Comparison of ENCODE assay signal across 9 cellular contexts in the genomic region with DNA sequence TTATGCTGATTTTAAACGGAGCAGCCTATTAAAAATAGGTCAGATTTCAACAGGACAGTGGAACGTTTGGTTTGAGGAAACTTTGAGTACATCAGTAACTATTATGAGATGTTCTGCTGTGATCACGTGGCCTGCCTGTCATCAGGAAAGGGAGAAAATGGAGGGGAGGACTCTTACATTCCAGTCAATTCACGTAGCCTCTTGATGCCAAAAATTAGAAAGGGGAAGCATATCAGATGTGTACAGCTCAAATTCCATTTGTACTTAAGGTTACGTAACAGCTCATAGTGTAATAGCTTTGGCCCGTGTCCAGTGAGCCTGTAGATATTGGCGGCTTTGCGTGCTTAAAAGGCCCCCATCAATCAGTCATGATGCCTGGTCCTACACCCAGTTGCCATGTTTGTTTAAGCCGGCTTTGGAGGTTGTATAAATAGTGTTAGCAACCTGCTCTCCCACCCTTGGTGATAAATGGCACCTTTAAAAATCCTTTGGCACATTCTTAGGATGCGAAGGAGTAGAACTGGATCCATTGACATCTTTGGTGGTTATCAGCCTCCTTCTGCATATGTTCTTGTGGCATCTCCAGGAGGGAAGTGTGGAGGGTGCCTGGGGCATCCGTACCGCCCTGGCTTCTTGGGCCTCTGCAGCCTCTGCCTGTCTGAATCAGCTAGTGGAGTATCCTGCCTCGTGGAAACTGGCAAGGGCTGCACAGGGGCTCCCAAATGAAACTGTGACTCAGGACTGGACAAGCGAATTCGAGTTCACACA.
A peak's percentile ranks its signal among the peaks of the same experiment; 100 is the strongest.
DNase-seq lines count a peak whose midpoint lies in the region; ATAC-seq and TF ChIP-seq lines count a peak whose summit lies in the region.
"Had no signal": no experiment of that assay in that cellular context is flagged by ENCODE, and none has a peak within 500 bp of the region (broad histone marks: within the 10 kb centered on the region; RNA-seq: fewer than 3 reads in every experiment).

No MANE protein-coding gene starts in this region.

- H3K4me1 Mint-ChIP-seq in type B pancreatic cell (ENCODE audit: unreplicated experiment) = peaks cover 48% of the 10 kb centered on the region
- H3K4me1 Mint-ChIP-seq: IgD-negative memory B cell had no signal

- H3K9me3 ChIP-seq in right atrium auricular region = no peaks in the 10 kb centered on the region

- no peaks in the 10 kb centered on the region for H3K27me3 Mint-ChIP-seq in type B pancreatic cell

- H3K27ac ChIP-seq in right atrium auricular region = peak overlapping the region; percentile 49

- H3K36me3 Mint-ChIP-seq in type B pancreatic cell = peaks cover 3% of the 10 kb centered on the region
- H3K36me3 Mint-ChIP-seq: IgD-negative memory B cell had no signal

- no peak overlapping the region for H3K4me3 ChIP-seq in right atrium auricular region

- no peaks in the 10 kb centered on the region for H3K9me3 Mint-ChIP-seq in type B pancreatic cell
- H3K9me3 Mint-ChIP-seq: IgD-negative memory B cell had no signal

- H3K27me3 ChIP-seq in right atrium auricular region = no peaks in the 10 kb centered on the region

- TF ChIP-seq CTCF in right atrium auricular region (IDR thresholded peaks at IDR 0.05) (no peak), type B pancreatic cell (conservative IDR thresholded peaks at IDR 0.05) (no peak), GM20000 (IDR thresholded peaks at IDR 0.05; ENCODE audit: extremely low read depth, missing control alignments) (no peak)

- peak overlapping the region; percentile 64 for H3K27ac Mint-ChIP-seq in type B pancreatic cell
- H3K27ac Mint-ChIP-seq: IgD-negative memory B cell had no signal

- no peak for ATAC-seq in HG03521 (IDR thresholded peaks at IDR 0.05; ENCODE audit: unreplicated experiment)

- peaks cover 0 to 19% of the 10 kb centered on the region in 2 donors for H3K4me1 ChIP-seq in right atrium auricular region

- peak overlapping the region; percentile 14 for H3K4me3 Mint-ChIP-seq in type B pancreatic cell
- H3K4me3 Mint-ChIP-seq: IgD-negative memory B cell had no signal

- DNase-seq in M059J (ENCODE audit: low read depth) (peak; percentile 83), SIG-M5 treated with dmso at 0.1 percent for 504 hours (lab: John Stamatoyannopoulos, UW; ENCODE audit: unreplicated experiment) (peak; percentile 83), right atrium auricular region (ENCODE audit: low spot score) (peak; percentile 81), type B pancreatic cell (ENCODE audit: extremely low spot score, unreplicated experiment) (no peak), GM20000 (ENCODE audit: low spot score) (no peak), COLO829 (ENCODE audit: low spot score) (no peak), NCI-H524 (lab: John Stamatoyannopoulos, UW) (no peak)

- no peaks in the 10 kb centered on the region for H3K36me3 ChIP-seq in right atrium auricular region

Comparison
In these comparisons a context has a peak if more than half of its experiments do, and no peak if none do; other contexts are left out.
1. DNase-seq: peak in M059J (single experiment), SIG-M5 treated with dmso at 0.1 percent for 504 hours (single experiment) and right atrium auricular region (single experiment); none in type B pancreatic cell (single experiment), GM20000 (single experiment), COLO829 (single experiment) and NCI-H524 (0 of 2).